In the genomic region with DNA sequence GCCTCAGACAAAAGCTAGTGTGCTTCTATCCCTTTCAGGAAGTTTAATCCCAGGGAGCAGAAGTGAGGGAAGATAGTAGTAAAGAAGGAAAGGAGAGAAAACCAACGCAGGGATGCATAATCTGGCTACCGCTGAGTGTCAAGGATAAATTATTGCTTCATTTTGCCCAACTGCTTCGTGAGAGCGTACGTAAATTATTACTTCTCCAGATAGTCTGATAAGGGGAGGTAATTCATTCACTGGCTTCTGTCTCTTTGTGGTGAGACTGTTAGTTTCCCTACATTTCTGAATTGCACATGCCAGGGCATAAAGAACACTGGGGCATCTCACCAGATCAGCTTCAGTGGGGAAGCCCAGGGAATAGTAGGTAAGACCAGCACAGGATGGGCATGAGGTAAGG, we compare ENCODE assay signal across 25 cellular contexts.
DNase-seq lines count a peak whose midpoint lies in the region; ATAC-seq, FAIRE-seq and TF ChIP-seq lines count a peak whose summit lies in the region.
"Had no signal": no experiment of that assay in that cellular context is flagged by ENCODE, and none has a peak within 500 bp of the region (broad histone marks: within the 10 kb centered on the region; RNA-seq: fewer than 3 reads in every experiment).

No MANE protein-coding gene starts in this region.

- H3K9me3 ChIP-seq in H1 (ENCODE audit: insufficient read depth in 2 of 2, low read depth in 1 of 2, low read length in 1 of 2), result no peaks in the 10 kb centered on the region
- H3K9me3 ChIP-seq: BE2C, BLaER1 had no signal

- no peaks in the 10 kb centered on the region for H3K4me1 Mint-ChIP-seq in activated T-helper 1 cell treated with anti-CD3 and anti-CD28 coated beads, Interleukin-12 subunit alpha, Interleukin-12 subunit beta, Interleukin-2, Interleukin-4 antibody, amounts not matched to agents 30 ng/mL and 10 ng/mL and 1 ng/mL, durations not matched to agents 14 hours and 24 hours and 36 hours (ENCODE audit: low read depth)
- H3K4me1 Mint-ChIP-seq: CD14-positive monocyte; CD4-positive, alpha-beta memory T cell; CD4-positive, CD25-positive, alpha-beta regulatory T cell; CD8-positive, alpha-beta memory T cell had no signal

- H3K36me3 ChIP-seq in H1 (ENCODE audit: control insufficient read depth in 2 of 4, insufficient read depth in 4 of 4, low read length in 3 of 4), result no peaks in the 10 kb centered on the region
- H3K36me3 ChIP-seq: BE2C, BLaER1 had no signal

- no peak overlapping the region for H2AK5ac ChIP-seq in H1 (ENCODE audit: low read depth, low read length)

- POLR2A ChIA-PET in H1 (lab: Charles Lee; ENCODE audit: partially characterized antibody), result no interaction called here

- no peaks in the 10 kb centered on the region for H3K4me1 ChIP-seq in H1 (replicated peaks in 1 of 4; ENCODE audit: control insufficient read depth in 3 of 4, insufficient read depth in 4 of 4, low read length in 3 of 4)
- H3K4me1 ChIP-seq: BLaER1 had no signal

- no peak overlapping the region for H4K8ac ChIP-seq in H1 (ENCODE audit: extremely low read depth, insufficient read depth, low read length)

- TF ChIP-seq CTCF in H1 (IDR thresholded peaks at IDR 0.05; ENCODE audit: control extremely low read depth in 1 of 3, insufficient read depth in 1 of 3, low read depth in 1 of 3, low read length in 3 of 3), result no peak

- no peak overlapping the region for H3K14ac ChIP-seq in H1 (ENCODE audit: insufficient read length)

- H3K18ac ChIP-seq in H1 (ENCODE audit: extremely low read depth, low read length), result no peak overlapping the region

- no peaks in the 10 kb centered on the region for H4K20me1 ChIP-seq in H1 (replicated peaks in 1 of 2; ENCODE audit: control insufficient read depth in 1 of 2, insufficient read depth in 2 of 2, low read length in 2 of 2)
- H4K20me1 ChIP-seq: BLaER1 had no signal

- H3K27me3 Mint-ChIP-seq in activated T-helper 1 cell treated with anti-CD3 and anti-CD28 coated beads, Interleukin-12 subunit alpha, Interleukin-12 subunit beta, Interleukin-2, Interleukin-4 antibody, amounts not matched to agents 30 ng/mL and 10 ng/mL and 1 ng/mL, durations not matched to agents 14 hours and 24 hours and 36 hours (ENCODE audit: insufficient read depth), result no peaks in the 10 kb centered on the region
- H3K27me3 Mint-ChIP-seq: CD4-positive, alpha-beta memory T cell; CD4-positive, CD25-positive, alpha-beta regulatory T cell; CD8-positive, alpha-beta memory T cell had no signal

- TF ChIP-seq POLR2A in H1 (IDR thresholded peaks at IDR 0.05; ENCODE audit: control extremely low read depth in 1 of 2, low read depth in 2 of 2, low read length in 2 of 2) (no peak), H54 (IDR thresholded peaks at IDR 0.05; ENCODE audit: low read depth, low read length) (no peak)

- H2BK120ac ChIP-seq in H1 (replicated peaks; ENCODE audit: low read depth, low read length), result no peak overlapping the region

- CTCF ChIA-PET in H1 (lab: Charles Lee; ENCODE audit: partially characterized antibody), result no interaction called here

- FAIRE-seq in H1 (lab: Jason Lieb, UNC) (no peak), H54 (lab: Jason Lieb, UNC) (no peak)
- FAIRE-seq: GM12878, GM12892, GM18507 had no signal

- H3K4me3 ChIP-seq in H1 (ENCODE audit: extremely low read depth in 1 of 4, insufficient read depth in 2 of 4, low read depth in 3 of 4, low read length in 4 of 4), result no peak overlapping the region
- H3K4me3 ChIP-seq: BLaER1, GM12878 had no signal

- H3K79me1 ChIP-seq in H1 (ENCODE audit: low read depth, low read length), result no peaks in the 10 kb centered on the region

- DNase-seq in SK-N-DZ (ENCODE audit: low spot score) (peak; percentile 18), H1 (ENCODE audit: low read depth in 1 of 2, low spot score in 2 of 2) (no peak), H54 (ENCODE audit: insufficient read length, low spot score) (no peak)
- DNase-seq in activated T-helper 1 cell treated with anti-CD3 and anti-CD28 coated beads, Interleukin-12 subunit alpha, Interleukin-12 subunit beta, Interleukin-2, Interleukin-4 antibody, amounts not matched to agents 30 ng/mL and 10 ng/mL and 1 ng/mL, durations not matched to agents 14 hours and 24 hours and 36 hours (ENCODE audit: low spot score), result no peak
- DNase-seq: 8988T; ACHN; BE2C; C1 segment of cervical spinal cord; CD4-positive, alpha-beta memory T cell; CD4-positive, CD25-positive, alpha-beta regulatory T cell; CD8-positive, alpha-beta memory T cell; COR-L47; DMS 273 treated with DMSO at 0.1 percent for 48 hours; DMS153; DMS53; DMS79; DND-41; EL; GDM1 had no signal

- no peak overlapping the region for H2BK12ac ChIP-seq in H1 (ENCODE audit: low read depth, low read length)

- no peak overlapping the region for H4K91ac ChIP-seq in H1 (replicated peaks; ENCODE audit: insufficient read length, low read length)

- no peak overlapping the region for H4K5ac ChIP-seq in H1 (ENCODE audit: insufficient read length, low read depth, low read length)

- H3K79me2 ChIP-seq in H1 (ENCODE audit: control insufficient read depth in 1 of 2, insufficient read depth in 2 of 2, low read length in 2 of 2), result no peaks in the 10 kb centered on the region

- H2BK15ac ChIP-seq in H1 (ENCODE audit: low read length), result no peak overlapping the region

- H3K4me2 ChIP-seq in H1 (ENCODE audit: insufficient read depth in 1 of 2, low read depth in 2 of 2, low read length in 2 of 2), result no peak overlapping the region
- H3K4me2 ChIP-seq: BLaER1 had no signal

- peak overlapping the region; percentile 67; the same call in 1 of the 2 replicates for H2AFZ ChIP-seq in H1 (ENCODE audit: low read length)

- no peak overlapping the region for H3K27ac Mint-ChIP-seq in activated T-helper 1 cell treated with anti-CD3 and anti-CD28 coated beads, Interleukin-12 subunit alpha, Interleukin-12 subunit beta, Interleukin-2, Interleukin-4 antibody, amounts not matched to agents 30 ng/mL and 10 ng/mL and 1 ng/mL, durations not matched to agents 14 hours and 24 hours and 36 hours
- H3K27ac Mint-ChIP-seq: CD4-positive, alpha-beta memory T cell; CD4-positive, CD25-positive, alpha-beta regulatory T cell; CD8-positive, alpha-beta memory T cell had no signal

- no peaks in the 10 kb centered on the region for H3K23me2 ChIP-seq in H1 (ENCODE audit: low read depth, low read length)

- no peak overlapping the region for H3K9ac ChIP-seq in H1 (replicated peaks in 1 of 4; ENCODE audit: extremely low read depth in 1 of 4, low read depth in 3 of 4, low read length in 3 of 4)
- H3K9ac ChIP-seq: BLaER1 had no signal

- no peak overlapping the region for H2BK20ac ChIP-seq in H1 (ENCODE audit: low read length)

- no peak overlapping the region for H3K4me3 Mint-ChIP-seq in activated T-helper 1 cell treated with anti-CD3 and anti-CD28 coated beads, Interleukin-12 subunit alpha, Interleukin-12 subunit beta, Interleukin-2, Interleukin-4 antibody, amounts not matched to agents 30 ng/mL and 10 ng/mL and 1 ng/mL, durations not matched to agents 14 hours and 24 hours and 36 hours
- H3K4me3 Mint-ChIP-seq: CD14-positive monocyte; CD4-positive, alpha-beta memory T cell; CD4-positive, CD25-positive, alpha-beta regulatory T cell; CD8-positive, alpha-beta memory T cell had no signal

- no peaks in the 10 kb centered on the region for H3K9me3 Mint-ChIP-seq in activated T-helper 1 cell treated with anti-CD3 and anti-CD28 coated beads, Interleukin-12 subunit alpha, Interleukin-12 subunit beta, Interleukin-2, Interleukin-4 antibody, amounts not matched to agents 30 ng/mL and 10 ng/mL and 1 ng/mL, durations not matched to agents 14 hours and 24 hours and 36 hours

- no peak overlapping the region for H2BK5ac ChIP-seq in H1 (ENCODE audit: low read depth, low read length)

- no peak for ATAC-seq in GM21737 (IDR thresholded peaks at IDR 0.05; ENCODE audit: unreplicated experiment)
- ATAC-seq: GM12878 had no signal

- H3K27ac ChIP-seq in H1 (ENCODE audit: low read depth, low read length), result no peak overlapping the region
- H3K27ac ChIP-seq: BLaER1 had no signal

- no peak for TF ChIP-seq EP300 in H1 (IDR thresholded peaks at IDR 0.05; ENCODE audit: borderline replicate concordance in 1 of 2, low read depth in 2 of 2, low read length in 2 of 2)

- H3K23ac ChIP-seq in H1 (ENCODE audit: insufficient read length), result no peak overlapping the region

- WGBS in H1 (ENCODE audit: extremely low coverage in 1 of 2, insufficient coverage in 1 of 2, insufficient read length in 1 of 2, insufficient replicate concordance in 2 of 2, low coverage in 1 of 2, low lambda C conversion rate in 2 of 2, missing lambda C conversion rate in 1 of 2), 2 experiments, result 94% methylated on average over 5 of the region's 5 CpGs; no CpG with 5 or more reads in 1 of the 2 experiments

- no peaks in the 10 kb centered on the region for H3K27me3 ChIP-seq in H1 (replicated peaks in 1 of 4; ENCODE audit: control insufficient read depth in 3 of 4, extremely low read depth in 1 of 4, insufficient read depth in 3 of 4, low read length in 3 of 4)
- H3K27me3 ChIP-seq: BE2C, BLaER1 had no signal

- no peaks in the 10 kb centered on the region for H3K36me3 Mint-ChIP-seq in activated T-helper 1 cell treated with anti-CD3 and anti-CD28 coated beads, Interleukin-12 subunit alpha, Interleukin-12 subunit beta, Interleukin-2, Interleukin-4 antibody, amounts not matched to agents 30 ng/mL and 10 ng/mL and 1 ng/mL, durations not matched to agents 14 hours and 24 hours and 36 hours (ENCODE audit: low read depth)
- H3K36me3 Mint-ChIP-seq: CD14-positive monocyte; CD4-positive, alpha-beta memory T cell; CD4-positive, CD25-positive, alpha-beta regulatory T cell; CD8-positive, alpha-beta memory T cell had no signal

- no peak for TF ChIP-seq RAD21 in H1 (IDR thresholded peaks at IDR 0.05 in 1 of 2, conservative IDR thresholded peaks at IDR 0.05 in 1 of 2; ENCODE audit: low read depth in 2 of 2, low read length in 2 of 2)

- intact Hi-C loops in activated T-helper 1 cell treated with anti-CD3 and anti-CD28 coated beads, Interleukin-12 subunit alpha, Interleukin-12 subunit beta, Interleukin-2, Interleukin-4 antibody, amounts not matched to agents 30 ng/mL and 10 ng/mL and 1 ng/mL, durations not matched to agents 14 hours and 24 hours and 36 hours (cut with micrococcal nuclease), result no loop called here

- no peak overlapping the region for H3K4ac ChIP-seq in H1 (replicated peaks; ENCODE audit: insufficient read length, low read depth, low read length)

- no peak overlapping the region for H3K56ac ChIP-seq in H1 (replicated peaks; ENCODE audit: insufficient read length, low read depth, low read length)

TF ChIP-seq in H1, 55 proteins besides CTCF, POLR2A, EP300 and RAD21 (continues in another document):
- TF ChIP-seq SP4 (IDR thresholded peaks at IDR 0.05; ENCODE audit: low read length), result no peak
- TF ChIP-seq TAF7 (optimal IDR thresholded peaks at IDR 0.05; ENCODE audit: borderline replicate concordance, low read depth, low read length), result no peak
- TF ChIP-seq KDM4A (IDR thresholded peaks at IDR 0.05; ENCODE audit: low read depth, low read length, severe bottlenecking), result no peak
- no peak for TF ChIP-seq SP1 (IDR thresholded peaks at IDR 0.05; ENCODE audit: low read depth, low read length)
- no peak for TF ChIP-seq CBX5 (IDR thresholded peaks at IDR 0.05; ENCODE audit: low read depth, low read length)
